In the genomic region with DNA sequence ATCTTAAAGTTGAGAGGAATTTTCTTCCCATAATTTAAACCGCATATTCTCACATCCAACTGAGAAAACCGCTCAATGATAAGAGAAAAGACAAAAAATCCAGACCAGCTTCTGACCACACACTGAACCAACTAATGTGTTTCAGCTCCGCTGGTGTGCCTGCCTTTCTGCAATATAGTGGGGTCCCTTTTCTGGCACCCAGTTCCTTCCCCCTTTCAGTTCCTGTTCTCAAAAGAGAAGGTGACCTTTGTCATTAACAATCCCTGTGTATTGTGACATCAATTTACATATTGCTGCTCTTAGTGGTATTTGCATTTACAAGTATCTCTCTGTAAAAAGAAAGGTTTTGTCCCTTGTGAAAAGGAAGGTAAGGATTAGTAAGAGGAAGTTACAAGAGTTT, we compare ENCODE assay signal across 14 cellular contexts. TPM values are rescaled to one million over a fixed set of nuclear protein-coding genes. Genes with fewer than 3 reads are reported as not detected.
A peak's percentile ranks its signal among the peaks of the same experiment; 100 is the strongest.
DNase-seq lines count a peak whose midpoint lies in the region; ATAC-seq and TF ChIP-seq lines count a peak whose summit lies in the region.
"Had no signal": no experiment of that assay in that cellular context is flagged by ENCODE, and none has a peak within 500 bp of the region (broad histone marks: within the 10 kb centered on the region; RNA-seq: fewer than 3 reads in every experiment).

No MANE protein-coding gene starts in this region.

- no peak for TF ChIP-seq CTCF in HL-60 (IDR thresholded peaks at IDR 0.05; ENCODE audit: insufficient read depth, low read length)

- no peak overlapping the region for H2AK5ac ChIP-seq in trophoblast cell (ENCODE audit: low read length)

- no peaks in the 10 kb centered on the region for H3K79me2 ChIP-seq in trophoblast cell (ENCODE audit: control insufficient read depth, insufficient read depth, low read length, poor library complexity)
- H3K79me2 ChIP-seq: parathyroid adenoma had no signal

- no peak overlapping the region for H3K4me2 ChIP-seq in trophoblast cell (ENCODE audit: low read length)

- H2BK12ac ChIP-seq in trophoblast cell (ENCODE audit: low read length) = no peak overlapping the region

- H3K9ac ChIP-seq in trophoblast cell (ENCODE audit: low read length) = no peak overlapping the region
- H3K9ac ChIP-seq: parathyroid adenoma had no signal

- no peak overlapping the region for H3K27ac Mint-ChIP-seq in naive B cell

- no peaks in the 10 kb centered on the region for H3K36me3 Mint-ChIP-seq in naive B cell

- H3K14ac ChIP-seq in trophoblast cell (ENCODE audit: low read length) = no peak overlapping the region

- no peak overlapping the region for H4K8ac ChIP-seq in trophoblast cell (ENCODE audit: low read depth, low read length)

- H3K27me3 Mint-ChIP-seq in naive B cell = peaks cover 0 to 5% (median 4%) of the 10 kb centered on the region in 3 donors

- peaks cover 6% of the 10 kb centered on the region for H3K27me3 ChIP-seq in HL-60 (ENCODE audit: insufficient read depth, poor library complexity, severe bottlenecking)
- no peaks in the 10 kb centered on the region for H3K27me3 ChIP-seq in trophoblast cell (ENCODE audit: insufficient read depth, low read length)

- no peak overlapping the region for H3K27ac ChIP-seq in HL-60 (replicated peaks)
- H3K27ac ChIP-seq in trophoblast cell (ENCODE audit: low read depth, low read length) = no peak overlapping the region
- H3K27ac ChIP-seq: parathyroid adenoma had no signal

- H4K91ac ChIP-seq in trophoblast cell (ENCODE audit: low read depth, low read length) = no peak overlapping the region

- H3K9me3 ChIP-seq in trophoblast cell (ENCODE audit: insufficient read depth, low read depth, low read length) = no peaks in the 10 kb centered on the region
- H3K9me3 ChIP-seq: MG63 had no signal

- ATAC-seq in GM19023 (IDR thresholded peaks at IDR 0.05; ENCODE audit: unreplicated experiment) = peak; percentile 96
- peak; percentile 89 for ATAC-seq in HG02610 (IDR thresholded peaks at IDR 0.05; ENCODE audit: unreplicated experiment)
- peak; percentile 55 to 68 for ATAC-seq in naive B cell (ENCODE audit: low read depth in 2 of 2)
- ATAC-seq: HCT116 had no signal

- H3K18ac ChIP-seq in trophoblast cell (ENCODE audit: low read length) = no peak overlapping the region

- no peaks in the 10 kb centered on the region for H3K79me1 ChIP-seq in trophoblast cell (ENCODE audit: low read length)

- no peak overlapping the region for H3K4ac ChIP-seq in trophoblast cell (ENCODE audit: low read depth, low read length)

- no peak overlapping the region for H4K12ac ChIP-seq in trophoblast cell (ENCODE audit: low read depth, low read length)

- H2AFZ ChIP-seq in trophoblast cell (ENCODE audit: insufficient read depth, low read length, poor library complexity) = no peak overlapping the region
- H2AFZ ChIP-seq: parathyroid adenoma had no signal

- WGBS in trophoblast cell (ENCODE audit: extremely low coverage, insufficient coverage, insufficient read length) = no CpG with 5 or more reads among the region's 3 CpGs

- peaks cover 6 to 7% (median 6%) of the 10 kb centered on the region in 3 donors for H3K4me1 Mint-ChIP-seq in naive B cell

- no peak overlapping the region for H3K4me3 Mint-ChIP-seq in naive B cell

- no peak overlapping the region for H3K23ac ChIP-seq in trophoblast cell (ENCODE audit: low read length)

- DNase-seq in HL-60 (ENCODE audit: low read depth in 1 of 2, low spot score in 1 of 2) = peak; percentile 30 to 64
- DNase-seq in naive B cell = no peak
- no peak for DNase-seq in NCI-H2029 treated with DMSO at 0.1 percent for 48 hours (lab: John Stamatoyannopoulos, UW)
- DNase-seq in NCI-H2081 treated with DMSO at 0.1 percent for 48 hours (lab: John Stamatoyannopoulos, UW) = no peak
- DNase-seq in trophoblast cell = no peak
- DNase-seq in glomerular visceral epithelial cell (ENCODE audit: extremely low spot score) = no peak
- DNase-seq: DMS53, islet precursor cell, MG63 had no signal

- no peaks in the 10 kb centered on the region for H3K36me3 ChIP-seq in trophoblast cell (ENCODE audit: control insufficient read depth in 1 of 2, insufficient read depth in 2 of 2, low read length in 2 of 2)
- H3K36me3 ChIP-seq: MG63 had no signal

- H3K4me1 ChIP-seq in trophoblast cell (ENCODE audit: control insufficient read depth in 1 of 2, insufficient read depth in 2 of 2, low read length in 2 of 2) = no peaks in the 10 kb centered on the region
- H3K4me1 ChIP-seq: parathyroid adenoma had no signal

- H2BK120ac ChIP-seq in trophoblast cell (ENCODE audit: insufficient read depth, low read length, poor library complexity) = no peak overlapping the region

- H2BK5ac ChIP-seq in trophoblast cell (ENCODE audit: low read depth, low read length, poor library complexity) = no peak overlapping the region

- no peak overlapping the region for H3K4me3 ChIP-seq in HL-60 (replicated peaks; ENCODE audit: insufficient read depth, low read length)
- H3K4me3 ChIP-seq in trophoblast cell (ENCODE audit: low read depth, low read length) = no peak overlapping the region
- H3K4me3 ChIP-seq: MG63 had no signal

- peaks cover 0 to 8% (median 0%) of the 10 kb centered on the region in 7 donors for H3K9me3 Mint-ChIP-seq in naive B cell

RNA-seq across cellular contexts. Expression of a gene that starts 1.3 kb away (rescaled TPM):
- not detected for polyA plus RNA-seq in naive B cell (ENCODE audit: low read depth in 6 of 6)
- polyA plus RNA-seq in trophoblast cell (2013) = not detected in 2 replicates
- polyA plus RNA-seq: adipose tissue had no signal

Comparison
In these comparisons a context has a peak if more than half of its experiments do, and no peak if none do; other contexts are left out.
1. DNase-seq: peak in HL-60 (2 of 2); none in naive B cell (single experiment), NCI-H2029 treated with DMSO at 0.1 percent for 48 hours (single experiment), NCI-H2081 treated with DMSO at 0.1 percent for 48 hours (single experiment), trophoblast cell (0 of 2) and glomerular visceral epithelial cell (single experiment).
2. Peak in every context shown above with its lines, with median percentiles within 50 percentile points of each other: ATAC-seq.